Comparison of ENCODE assay signal across 11 cellular contexts in genomic region chr19:5926641-5927438, GRCh38. TPM values are rescaled to one million over a fixed set of nuclear protein-coding genes. Genes with fewer than 3 reads are reported as not detected.
DNase-seq lines count a peak whose midpoint lies in the region; ATAC-seq and TF ChIP-seq lines count a peak whose summit lies in the region.
"Had no signal": no experiment of that assay in that cellular context is flagged by ENCODE, and none has a peak within 500 bp of the region (broad histone marks: within the 10 kb centered on the region; RNA-seq: fewer than 3 reads in every experiment).

No MANE protein-coding gene starts in this region.

- TF ChIP-seq POLR2A in gastrocnemius medialis (IDR thresholded peaks at IDR 0.05) (no peak), prostate gland (IDR thresholded peaks at IDR 0.05) (no peak)

- H3K36me3 ChIP-seq in BLaER1 (peaks cover 100% of the 10 kb centered on the region), gastrocnemius medialis (peaks cover 0 to 99% of the 10 kb centered on the region in 2 donors), prostate gland (peaks cover 19 to 22% of the 10 kb centered on the region in 2 donors), A673 (ENCODE audit: insufficient read depth, low read length, poor library complexity, severe bottlenecking) (peaks cover 84% of the 10 kb centered on the region)
- H3K36me3 ChIP-seq: neural progenitor cell had no signal

- H3K4me1 ChIP-seq in BLaER1: peaks cover 16% of the 10 kb centered on the region
- H3K4me1 ChIP-seq in gastrocnemius medialis: peaks cover 9 to 19% of the 10 kb centered on the region in 2 donors
- H3K4me1 ChIP-seq in prostate gland (replicated peaks): no peaks in the 10 kb centered on the region
- H3K4me1 ChIP-seq in A673 (ENCODE audit: insufficient read depth, low read length, poor library complexity, severe bottlenecking): no peaks in the 10 kb centered on the region
- H3K4me1 ChIP-seq: neural progenitor cell had no signal

- peak; percentile 62 to 77 for ATAC-seq in gastrocnemius medialis

- BruUV-seq in A673 (replicated peaks; lab: Mats Ljungman, UMichigan): no TSS peak

- CTCF ChIA-PET in A673 (lab: Charles Lee): no interaction called here

- no peak overlapping the region for H3K27ac ChIP-seq in BLaER1
- peak overlapping the region in 3 of 4 donors; percentile 23 to 68 (median 52) for H3K27ac ChIP-seq in gastrocnemius medialis
- H3K27ac ChIP-seq in prostate gland: no peak overlapping the region
- no peak overlapping the region for H3K27ac ChIP-seq in A673 (ENCODE audit: low read depth, low read length, poor library complexity, severe bottlenecking)
- H3K27ac ChIP-seq: neural progenitor cell had no signal

- no peaks in the 10 kb centered on the region for H3K9me3 ChIP-seq in BLaER1
- no peaks in the 10 kb centered on the region for H3K9me3 ChIP-seq in gastrocnemius medialis
- no peaks in the 10 kb centered on the region for H3K9me3 ChIP-seq in prostate gland
- H3K9me3 ChIP-seq in A673 (ENCODE audit: low read depth, low read length, poor library complexity, severe bottlenecking): no peaks in the 10 kb centered on the region

- peak; percentile 47 for DNase-seq in brain pericyte (ENCODE audit: low read depth, low spot score)
- peak; percentile 65 for DNase-seq in hepatic stellate cell (ENCODE audit: low spot score)
- peak in 1 of 2 donors; percentile 45 for DNase-seq in gastrocnemius medialis
- DNase-seq in prostate gland (ENCODE audit: low spot score): no peak
- DNase-seq in A673 (ENCODE audit: low spot score): no peak
- no peak for DNase-seq in activated CD4-positive, alpha-beta T cell treated with anti-CD3 and anti-CD28 coated beads for 1 hour
- DNase-seq in stimulated activated CD4-positive, alpha-beta T cell treated with anti-CD3 and anti-CD28 coated beads, Interleukin-4, amount 100 ng/mL, for 24 hours: no peak
- DNase-seq: activated CD8-positive, alpha-beta memory T cell treated with anti-CD3 and anti-CD28 coated beads for 24 hours; CD8-positive, alpha-beta memory T cell had no signal

- 64% methylated on average over 14 of the region's 14 CpGs for WGBS in prostate gland

- H3K27me3 ChIP-seq in BLaER1 (no peaks in the 10 kb centered on the region), gastrocnemius medialis (no peaks in the 10 kb centered on the region), prostate gland (replicated peaks; ENCODE audit: insufficient read depth) (no peaks in the 10 kb centered on the region), A673 (replicated peaks; ENCODE audit: insufficient read depth, low read depth, low read length, poor library complexity) (no peaks in the 10 kb centered on the region)
- H3K27me3 ChIP-seq: neural progenitor cell had no signal

- no peak for TF ChIP-seq CTCF in gastrocnemius medialis (IDR thresholded peaks at IDR 0.05 in 4 of 5, conservative IDR thresholded peaks at IDR 0.05 in 1 of 5)
- no peak for TF ChIP-seq CTCF in prostate gland (IDR thresholded peaks at IDR 0.05)
- TF ChIP-seq CTCF in A673 (conservative IDR thresholded peaks at IDR 0.05; ENCODE audit: low read depth, low read length): no peak

- in situ Hi-C loops in gastrocnemius medialis (cut with MboI; ENCODE audit: low sequenced_read_pairs in 4 of 4): no loop called here

- H4K20me1 ChIP-seq in BLaER1: peaks cover 59% of the 10 kb centered on the region

- no peak overlapping the region for H3K4me3 ChIP-seq in BLaER1
- no peak overlapping the region for H3K4me3 ChIP-seq in gastrocnemius medialis
- H3K4me3 ChIP-seq in prostate gland: no peak overlapping the region
- H3K4me3 ChIP-seq in A673 (ENCODE audit: low read depth, low read length, poor library complexity, severe bottlenecking): no peak overlapping the region
- H3K4me3 ChIP-seq: neural progenitor cell had no signal

- peak overlapping the region; percentile 38 for H3K9ac ChIP-seq in BLaER1
- H3K9ac ChIP-seq: neural progenitor cell had no signal

- intact Hi-C loops in gastrocnemius medialis (cut with DNase I; ENCODE audit: low total_unique reads): no loop called here
- intact Hi-C loops in prostate gland (cut with DNase I): no loop called here
- intact Hi-C loops in A673 (cut with micrococcal nuclease; ENCODE audit: unreplicated experiment): no loop called here

- peak overlapping the region; percentile 1; the same call in 1 of the 2 replicates for H3K4me2 ChIP-seq in BLaER1
- H3K4me2 ChIP-seq: neural progenitor cell had no signal

- POLR2A ChIA-PET in A673 (lab: Charles Lee; ENCODE audit: low non-redundant PET): no interaction called here

RNA-seq across cellular contexts. Expression of gene CAPS, which starts 12.8 kb away (rescaled TPM):
- 1 to 10 TPM; 1.2 to 2.4 (median 2.0) TPM for total RNA-seq in gastrocnemius medialis
- total RNA-seq in prostate gland: 10 to 100 TPM; 27.9 to 36.8 TPM
- total RNA-seq in A673 (2021): 0.92 and 1.7 TPM in 2 replicates

RNA-seq across cellular contexts. Expression of gene VMAC, which starts 22.2 kb away (rescaled TPM):
- total RNA-seq in gastrocnemius medialis: 1 to 10 TPM in 3 of 4 donors, under 1 TPM in 1; 0.46 to 3.0 (median 2.1) TPM
- 10 to 100 TPM; 23.6 to 29.0 TPM for total RNA-seq in prostate gland
- total RNA-seq in A673 (2021): 0.67 and 1.7 TPM in 2 replicates

RNA-seq across cellular contexts. Expression of gene NDUFA11, which starts 23.2 kb away (rescaled TPM):
- total RNA-seq in gastrocnemius medialis (100 to 1,000 TPM; 190 to 349 (median 221) TPM), prostate gland (100 to 1,000 TPM; 259 to 327 TPM), A673 (2021) (290 and 298 TPM in 2 replicates)

RNA-seq across cellular contexts. Expression of gene RANBP3, which starts 51.1 kb away (rescaled TPM):
- total RNA-seq in gastrocnemius medialis: 10 to 100 TPM; 37.4 to 74.3 (median 61.3) TPM
- total RNA-seq in prostate gland: 100 to 1,000 TPM in 1 of 2 donors, 10 to 100 TPM in 1; 84.6 to 120 TPM
- 126 and 130 TPM in 2 replicates for total RNA-seq in A673 (2021)

RNA-seq across cellular contexts. Expression of gene FUT5, which starts 56.5 kb away (rescaled TPM):
- not detected for total RNA-seq in gastrocnemius medialis
- total RNA-seq in prostate gland: not detected
- total RNA-seq in A673 (2021): not detected in 2 replicates
- total RNA-seq: CD8-positive, alpha-beta memory T cell had no signal

Comparison
In these comparisons a context has a peak if more than half of its experiments do, and no peak if none do; other contexts are left out.
1. H3K27ac ChIP-seq: peak in gastrocnemius medialis (3 of 4); none in BLaER1 (single experiment), prostate gland (0 of 2) and A673 (single experiment).
2. DNase-seq: peak in brain pericyte (single experiment) and hepatic stellate cell (single experiment); none in prostate gland (single experiment), A673 (single experiment), activated CD4-positive, alpha-beta T cell treated with anti-CD3 and anti-CD28 coated beads for 1 hour (single experiment) and stimulated activated CD4-positive, alpha-beta T cell treated with anti-CD3 and anti-CD28 coated beads, Interleukin-4, amount 100 ng/mL, for 24 hours (single experiment).
3. RNA of gene CAPS, which starts 12.8 kb away (total RNA-seq): 27.9 to 36.8 TPM in prostate gland; 1.2 to 2.4 TPM in gastrocnemius medialis and 0.92 to 1.7 TPM in A673; every median in the first group is over 4 times any median in the second.